Comparison of ENCODE assay signal across 19 cellular contexts in the genomic region with DNA sequence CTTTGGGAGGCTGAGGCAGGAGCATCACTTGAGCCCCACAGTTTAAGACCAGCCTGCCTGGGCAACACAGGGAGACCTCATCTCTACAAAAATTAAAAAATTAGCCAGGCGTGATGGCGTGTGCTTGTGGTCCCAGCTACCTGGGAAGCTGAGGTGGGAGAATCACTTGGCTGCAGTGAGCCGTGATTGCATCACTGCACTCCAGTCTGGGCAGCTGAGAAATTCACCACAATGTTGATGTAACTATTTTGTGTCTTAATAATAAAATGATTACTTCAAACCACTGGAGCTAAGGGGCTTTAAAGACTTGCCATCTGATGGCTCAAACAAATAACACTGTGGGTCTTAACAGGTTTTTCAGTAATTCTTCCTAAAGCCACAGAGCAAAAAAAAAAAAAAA. TPM values are rescaled to one million over a fixed set of nuclear protein-coding genes. Genes with fewer than 3 reads are reported as not detected.
A peak's percentile ranks its signal among the peaks of the same experiment; 100 is the strongest.
DNase-seq lines count a peak whose midpoint lies in the region; ATAC-seq and TF ChIP-seq lines count a peak whose summit lies in the region.
"Had no signal": no experiment of that assay in that cellular context is flagged by ENCODE, and none has a peak within 500 bp of the region (broad histone marks: within the 10 kb centered on the region; RNA-seq: fewer than 3 reads in every experiment).

No MANE protein-coding gene starts in this region.

- ATAC-seq in GM19023 (IDR thresholded peaks at IDR 0.05; ENCODE audit: unreplicated experiment) (no peak), right cardiac atrium (no peak)
- ATAC-seq: GM12878, GM23338 had no signal

- H3K27ac ChIP-seq in right cardiac atrium (ENCODE audit: low read length), result no peak overlapping the region

- no peak overlapping the region for H3K4me3 ChIP-seq in astrocyte of the cerebellum (ENCODE audit: low read depth, low read length)
- no peak overlapping the region for H3K4me3 ChIP-seq in fibroblast of mammary gland (ENCODE audit: control insufficient read depth, low read depth, low read length)
- H3K4me3 ChIP-seq in right cardiac atrium (ENCODE audit: low read length), result no peak overlapping the region
- H3K4me3 ChIP-seq: GM12878, GM23338 had no signal

- in situ Hi-C loops in astrocyte of the cerebellum (cut with HindIII; ENCODE audit: low sequenced_read_pairs), result no loop called here

- WGBS in right cardiac atrium, result 87% methylated on average over 3 of the region's 3 CpGs

- no peaks in the 10 kb centered on the region for H3K9me3 ChIP-seq in right cardiac atrium (ENCODE audit: control insufficient read depth, low read length)

- intact Hi-C loops in right cardiac atrium (cut with DNase I), result no loop called here

- H3K4me1 ChIP-seq in right cardiac atrium (ENCODE audit: control insufficient read depth, insufficient read depth, low read length), result peaks cover 7% of the 10 kb centered on the region

- no peaks in the 10 kb centered on the region for H3K27me3 ChIP-seq in right cardiac atrium (ENCODE audit: control insufficient read depth, insufficient read depth)

- TF ChIP-seq CTCF in astrocyte of the cerebellum (IDR thresholded peaks at IDR 0.05; ENCODE audit: low read depth, low read length, missing control alignments) (no peak), fibroblast of mammary gland (conservative IDR thresholded peaks at IDR 0.05; ENCODE audit: control insufficient read depth, insufficient read depth, low read depth, low read length) (no peak)

- peak; percentile 20 for DNase-seq in NCI-H2107 (lab: John Stamatoyannopoulos, UW)
- no peak for DNase-seq in NCI-H2107 treated with DMSO at 0.1 percent for 48 hours (lab: John Stamatoyannopoulos, UW; ENCODE audit: unreplicated experiment)
- DNase-seq in astrocyte of the cerebellum (ENCODE audit: low read depth), result peak; percentile 15
- DNase-seq in fibroblast of mammary gland (ENCODE audit: low read depth), result peak; percentile 15
- peak; percentile 62 for DNase-seq in renal cortical epithelial cell (ENCODE audit: low read depth)
- no peak for DNase-seq in right cardiac atrium
- DNase-seq in SK-N-DZ (ENCODE audit: low spot score), result no peak
- DNase-seq: 8988T, DMS53, HCEC 1CT, NCI-H1417, NCI-H1694 treated with DMSO at 0.1 percent for 48 hours, NCI-H2081 treated with DMSO at 0.1 percent for 48 hours, NCI-H446 treated with DMSO at 0.1 percent for 48 hours, NCI-H526 treated with DMSO at 0.1 percent for 48 hours, Right ventricle myocardium superior had no signal

RNA-seq across cellular contexts. Expression of gene ERH, which starts 10.8 kb away (rescaled TPM):
- total RNA-seq in renal cortical epithelial cell (65.0 and 150 TPM in 2 replicates), right cardiac atrium (100 to 1,000 TPM; 112 to 141 (median 127) TPM)
- polyA plus RNA-seq in right cardiac atrium, result 123 TPM
- 257 and 343 TPM in 2 replicates for polyA plus RNA-seq in SK-N-DZ (2014; cell fraction: cytosol; rRNA removed)
- 116 and 167 TPM in 2 replicates for polyA plus RNA-seq in SK-N-DZ (2014; cell fraction: nucleus; rRNA removed)

RNA-seq across cellular contexts. Expression of gene SLC39A9, which starts 11.2 kb away (rescaled TPM):
- total RNA-seq in renal cortical epithelial cell, result 151 and 173 TPM in 2 replicates
- total RNA-seq in right cardiac atrium, result 10 to 100 TPM; 23.7 to 34.5 (median 25.2) TPM
- polyA plus RNA-seq in right cardiac atrium, result 10.3 TPM
- polyA plus RNA-seq in SK-N-DZ (2014; cell fraction: cytosol; rRNA removed), result 57.5 and 61.5 TPM in 2 replicates
- 32.3 and 40.4 TPM in 2 replicates for polyA plus RNA-seq in SK-N-DZ (2014; cell fraction: nucleus; rRNA removed)

Comparison
In these comparisons a context has a peak if more than half of its experiments do, and no peak if none do; other contexts are left out.
1. DNase-seq: peak in NCI-H2107 (single experiment), astrocyte of the cerebellum (single experiment), fibroblast of mammary gland (single experiment) and renal cortical epithelial cell (single experiment); none in NCI-H2107 treated with DMSO at 0.1 percent for 48 hours (single experiment), right cardiac atrium (0 of 3) and SK-N-DZ (single experiment).